9 cellular contexts compared by ENCODE assay signal in genomic region chr22:32103648-32104326, GRCh38. TPM values are rescaled to one million over a fixed set of nuclear protein-coding genes. Genes with fewer than 3 reads are reported as not detected.
DNase-seq lines count a peak whose midpoint lies in the region; ATAC-seq and TF ChIP-seq lines count a peak whose summit lies in the region.
"Had no signal": no experiment of that assay in that cellular context is flagged by ENCODE, and none has a peak within 500 bp of the region (broad histone marks: within the 10 kb centered on the region; RNA-seq: fewer than 3 reads in every experiment).

No MANE protein-coding gene starts in this region.

- DNase-seq in DND-41 (no peak), brain microvascular endothelial cell (no peak), midbrain (lab: John Stamatoyannopoulos, UW) (peak; percentile 15), ovary (no peak), NCI-H82 treated with DMSO at 0.1 percent for 48 hours (lab: John Stamatoyannopoulos, UW; ENCODE audit: unreplicated experiment) (no peak), dedifferentiated amniotic fluid mesenchymal stem cell (ENCODE audit: extremely low spot score) (no peak)
- no peak for DNase-seq in activated CD4-positive, CD25-positive, alpha-beta regulatory T cell treated with anti-CD3 and anti-CD28 coated beads, Interleukin-2, amount 50 U/mL, for 72 hours

- H3K9me3 ChIP-seq in DND-41 (ENCODE audit: insufficient read depth, low read length, severe bottlenecking), result no peaks in the 10 kb centered on the region
- H3K9me3 ChIP-seq in ovary, result no peaks in the 10 kb centered on the region

- WGBS in ovary, 3 donors, result 24 to 49% (median 32%) methylated on average over 2 of the region's 2 CpGs

- H3K4me3 ChIP-seq in DND-41 (ENCODE audit: low read depth in 1 of 2, low read length in 2 of 2), result no peak overlapping the region
- no peak overlapping the region for H3K4me3 ChIP-seq in KMS-11 (IDR thresholded peaks at IDR 0.05; ENCODE audit: insufficient read depth, low read depth, low read length)
- H3K4me3 ChIP-seq in brain microvascular endothelial cell (ENCODE audit: low read depth, low read length), result no peak overlapping the region
- no peak overlapping the region for H3K4me3 ChIP-seq in ovary

- ATAC-seq in DND-41 (ENCODE audit: insufficient read depth, low read depth), result no peak

- no peak overlapping the region for H2AFZ ChIP-seq in DND-41 (ENCODE audit: low read depth, low read length)
- H2AFZ ChIP-seq in KMS-11 (ENCODE audit: low read depth), result no peak overlapping the region

- TF ChIP-seq CTCF in DND-41 (IDR thresholded peaks at IDR 0.05; ENCODE audit: borderline replicate concordance, extremely low read depth, low read length, poor library complexity, severe bottlenecking) (peak; percentile 33), KMS-11 (conservative IDR thresholded peaks at IDR 0.05; ENCODE audit: low read depth, low read length) (peak; percentile 56), brain microvascular endothelial cell (IDR thresholded peaks at IDR 0.05; ENCODE audit: low read depth, low read length, missing control alignments) (peak; percentile 23), ovary (IDR thresholded peaks at IDR 0.05) (no peak)

- H3K79me2 ChIP-seq in DND-41 (ENCODE audit: insufficient read depth, low read length) (no peaks in the 10 kb centered on the region), KMS-11 (ENCODE audit: insufficient read depth, low read depth) (no peaks in the 10 kb centered on the region)

- intact Hi-C loops in ovary (cut with DNase I), result no loop called here

- H3K4me2 ChIP-seq in DND-41 (ENCODE audit: insufficient read depth, low read length) (no peak overlapping the region), KMS-11 (no peak overlapping the region)

- peaks cover 4% of the 10 kb centered on the region; the same call in 1 of the 2 replicates for H4K20me1 ChIP-seq in DND-41 (ENCODE audit: insufficient read depth, low read length)
- no peaks in the 10 kb centered on the region for H4K20me1 ChIP-seq in KMS-11 (ENCODE audit: insufficient read depth)

- H3K27me3 ChIP-seq in DND-41 (ENCODE audit: insufficient read depth, low read length, poor library complexity) (no peaks in the 10 kb centered on the region), KMS-11 (ENCODE audit: insufficient read depth, low read depth) (no peaks in the 10 kb centered on the region), brain microvascular endothelial cell (replicated peaks) (no peaks in the 10 kb centered on the region), ovary (no peaks in the 10 kb centered on the region)

- TF ChIP-seq POLR2A in ovary (IDR thresholded peaks at IDR 0.05), result no peak

- H3K27ac ChIP-seq in DND-41 (ENCODE audit: low read length), result no peak overlapping the region
- H3K27ac ChIP-seq in KMS-11, result no peak overlapping the region
- H3K27ac ChIP-seq in brain microvascular endothelial cell, result no peak overlapping the region
- H3K27ac ChIP-seq in ovary, result no peak overlapping the region

- no peaks in the 10 kb centered on the region for H3K4me1 ChIP-seq in DND-41 (ENCODE audit: insufficient read depth, low read length)
- H3K4me1 ChIP-seq in KMS-11 (ENCODE audit: low read depth, poor library complexity, severe bottlenecking), result no peaks in the 10 kb centered on the region
- H3K4me1 ChIP-seq in ovary (ENCODE audit: insufficient read depth), result no peaks in the 10 kb centered on the region

- no peak overlapping the region for H3K9ac ChIP-seq in DND-41 (ENCODE audit: low read depth, low read length)
- no peak overlapping the region for H3K9ac ChIP-seq in KMS-11

- TF ChIP-seq EP300 in ovary (IDR thresholded peaks at IDR 0.05), result no peak

- H3K36me3 ChIP-seq in DND-41 (ENCODE audit: insufficient read depth, low read length) (no peaks in the 10 kb centered on the region), KMS-11 (ENCODE audit: insufficient read depth) (no peaks in the 10 kb centered on the region), brain microvascular endothelial cell (replicated peaks) (no peaks in the 10 kb centered on the region), ovary (no peaks in the 10 kb centered on the region)

- in situ Hi-C loops in brain microvascular endothelial cell (cut with HindIII; ENCODE audit: low pct_ligation_motif_present, low sequenced_read_pairs), result no loop called here

RNA-seq across cellular contexts. Expression of gene C22orf42, which starts 55.3 kb away (rescaled TPM):
- total RNA-seq in ovary, result not detected
- not detected for polyA plus RNA-seq in ovary
- total RNA-seq: T-helper 2 cell treated with Interferon-gamma antibody and Interleukin-4, amounts not matched to agents 100 ng/mL and 5 ng/mL, for 36 hours had no signal

Comparison
In these comparisons a context has a peak if more than half of its experiments do, and no peak if none do; other contexts are left out.
1. CTCF ChIP-seq: peak in DND-41 (single experiment), KMS-11 (single experiment) and brain microvascular endothelial cell (single experiment); none in ovary (0 of 3).